Comparison of ENCODE assay signal across 23 cellular contexts in genomic region chr1:40353081-40353480, GRCh38. TPM values are rescaled to one million over a fixed set of nuclear protein-coding genes. Genes with fewer than 3 reads are reported as not detected.
A peak's percentile ranks its signal among the peaks of the same experiment; 100 is the strongest.
DNase-seq lines count a peak whose midpoint lies in the region; ATAC-seq, FAIRE-seq and TF ChIP-seq lines count a peak whose summit lies in the region.
"Had no signal": no experiment of that assay in that cellular context is flagged by ENCODE, and none has a peak within 500 bp of the region (broad histone marks: within the 10 kb centered on the region; RNA-seq: fewer than 3 reads in every experiment).

No MANE protein-coding gene starts in this region.

- TF ChIP-seq EP300 in HepG2 (IDR thresholded peaks at IDR 0.05; ENCODE audit: low read depth in 2 of 2, low read length in 2 of 2) (no peak), HepG2 (CRISPR knock-in tag; IDR thresholded peaks at IDR 0.05; ENCODE audit: borderline replicate concordance) (no peak)

- no peaks in the 10 kb centered on the region for H3K4me1 ChIP-seq in GM23338 (ENCODE audit: insufficient read depth)
- no peaks in the 10 kb centered on the region for H3K4me1 ChIP-seq in PC-9 (replicated peaks; ENCODE audit: insufficient read depth)
- H3K4me1 ChIP-seq in HepG2 (ENCODE audit: insufficient read depth, low read length) = no peaks in the 10 kb centered on the region
- H3K4me1 ChIP-seq: A549, BLaER1 had no signal

- ATAC-seq in GM23338 = no peak
- ATAC-seq in HepG2 = no peak
- ATAC-seq in stimulated activated effector memory CD8-positive, alpha-beta T cell treated with anti-CD3 and anti-CD28 coated beads, Interleukin-12 subunit alpha, Interleukin-12 subunit beta, amount 100 ng/mL, for 72 hours = no peak
- no peak for ATAC-seq in activated naive CD8-positive, alpha-beta T cell treated with anti-CD3 and anti-CD28 coated beads, Interleukin-2, amount 50 U/mL, for 24 hours
- ATAC-seq: A549 had no signal

- H3K27ac Mint-ChIP-seq in GM23338 = no peak overlapping the region
- peak overlapping the region; percentile 20 for H3K27ac Mint-ChIP-seq in stimulated activated effector memory CD8-positive, alpha-beta T cell treated with anti-CD3 and anti-CD28 coated beads, Interleukin-12 subunit alpha, Interleukin-12 subunit beta, amount 100 ng/mL, for 72 hours
- H3K27ac Mint-ChIP-seq in mesothelial cell of epicardium = no peak overlapping the region
- no peak overlapping the region for H3K27ac Mint-ChIP-seq in activated naive CD8-positive, alpha-beta T cell treated with anti-CD3 and anti-CD28 coated beads, Interleukin-2, amount 50 U/mL, for 24 hours
- H3K27ac Mint-ChIP-seq in HFFc6 = no peak overlapping the region

- H3K4me2 ChIP-seq in GM23338 (no peak overlapping the region), PC-9 (no peak overlapping the region), HepG2 (ENCODE audit: low read depth, low read length) (no peak overlapping the region)
- H3K4me2 ChIP-seq: A549, BLaER1 had no signal

- H3K36me3 Mint-ChIP-seq in GM23338 (ENCODE audit: low read depth) (no peaks in the 10 kb centered on the region), mesothelial cell of epicardium (no peaks in the 10 kb centered on the region), HFFc6 (ENCODE audit: low read depth) (no peaks in the 10 kb centered on the region)
- no peaks in the 10 kb centered on the region for H3K36me3 Mint-ChIP-seq in stimulated activated effector memory CD8-positive, alpha-beta T cell treated with anti-CD3 and anti-CD28 coated beads, Interleukin-12 subunit alpha, Interleukin-12 subunit beta, amount 100 ng/mL, for 72 hours
- H3K36me3 Mint-ChIP-seq in activated naive CD8-positive, alpha-beta T cell treated with anti-CD3 and anti-CD28 coated beads, Interleukin-2, amount 50 U/mL, for 24 hours (ENCODE audit: low read depth) = no peaks in the 10 kb centered on the region
- H3K36me3 Mint-ChIP-seq: CD8-positive, alpha-beta memory T cell had no signal

- in situ Hi-C loops in HepG2 (cut with HindIII; ENCODE audit: extremely low pct_ligation_motif_present, low pct_unique_long_range_greater_than_20kb) = no loop called here

- BruUV-seq in PC-9 (replicated peaks; lab: Mats Ljungman, UMichigan) (no TSS peak), HepG2 (replicated peaks; lab: Mats Ljungman, UMichigan) (no TSS peak)

- H3K9me3 Mint-ChIP-seq in GM23338 (peaks cover 14% of the 10 kb centered on the region; the same call in 2 of the 3 replicates), mesothelial cell of epicardium (peaks cover 13% of the 10 kb centered on the region), HFFc6 (peaks cover 16% of the 10 kb centered on the region)
- no peaks in the 10 kb centered on the region for H3K9me3 Mint-ChIP-seq in stimulated activated effector memory CD8-positive, alpha-beta T cell treated with anti-CD3 and anti-CD28 coated beads, Interleukin-12 subunit alpha, Interleukin-12 subunit beta, amount 100 ng/mL, for 72 hours
- H3K9me3 Mint-ChIP-seq in activated naive CD8-positive, alpha-beta T cell treated with anti-CD3 and anti-CD28 coated beads, Interleukin-2, amount 50 U/mL, for 24 hours = peaks cover 4% of the 10 kb centered on the region
- H3K9me3 Mint-ChIP-seq: CD8-positive, alpha-beta memory T cell had no signal

- peaks cover 5% of the 10 kb centered on the region for H3K27me3 Mint-ChIP-seq in GM23338 (ENCODE audit: insufficient read depth, low read depth, poor library complexity)
- peaks cover 5% of the 10 kb centered on the region for H3K27me3 Mint-ChIP-seq in mesothelial cell of epicardium (ENCODE audit: low read depth)
- H3K27me3 Mint-ChIP-seq in activated naive CD8-positive, alpha-beta T cell treated with anti-CD3 and anti-CD28 coated beads, Interleukin-2, amount 50 U/mL, for 24 hours = no peaks in the 10 kb centered on the region
- H3K27me3 Mint-ChIP-seq in HFFc6 (ENCODE audit: insufficient read depth) = peaks cover 15% of the 10 kb centered on the region
- H3K27me3 Mint-ChIP-seq: CD8-positive, alpha-beta memory T cell had no signal

- H3K4me1 Mint-ChIP-seq in GM23338 (no peaks in the 10 kb centered on the region), mesothelial cell of epicardium (no peaks in the 10 kb centered on the region), HFFc6 (ENCODE audit: low read depth) (no peaks in the 10 kb centered on the region; the same call in 1 of the 2 replicates)
- no peaks in the 10 kb centered on the region for H3K4me1 Mint-ChIP-seq in stimulated activated effector memory CD8-positive, alpha-beta T cell treated with anti-CD3 and anti-CD28 coated beads, Interleukin-12 subunit alpha, Interleukin-12 subunit beta, amount 100 ng/mL, for 72 hours
- peaks cover 4% of the 10 kb centered on the region for H3K4me1 Mint-ChIP-seq in activated naive CD8-positive, alpha-beta T cell treated with anti-CD3 and anti-CD28 coated beads, Interleukin-2, amount 50 U/mL, for 24 hours
- H3K4me1 Mint-ChIP-seq: CD8-positive, alpha-beta memory T cell had no signal

- FAIRE-seq in HepG2 (lab: Jason Lieb, UNC) = no peak
- FAIRE-seq: A549, GM12878 had no signal

- WGBS in HepG2 (ENCODE audit: low lambda C conversion rate) = 69% methylated on average over 3 of the region's 3 CpGs

- H3K9me3 ChIP-seq in PC-9 (ENCODE audit: insufficient read depth, low read depth) = no peaks in the 10 kb centered on the region; the same call in none of the 2 replicates
- peaks cover 7% of the 10 kb centered on the region for H3K9me3 ChIP-seq in HepG2 (ENCODE audit: low read length)

- CTCF ChIA-PET in PC-9 (lab: Charles Lee) = no interaction called here
- CTCF ChIA-PET in HepG2 (lab: Yijun Ruan, JAX; ENCODE audit: low intra/inter-chr PET ratio, low total read pairs) = no interaction called here

- H3K4me3 ChIP-seq in GM23338 = no peak overlapping the region
- H3K4me3 ChIP-seq in PC-9 = no peak overlapping the region
- H3K4me3 ChIP-seq in HepG2 (replicated peaks in 1 of 3; ENCODE audit: insufficient read depth in 1 of 3, low read depth in 2 of 3, low read length in 3 of 3) = no peak overlapping the region
- H3K4me3 ChIP-seq: A549, BLaER1, GM12878 had no signal

- TF ChIP-seq RAD21 in HepG2 (CRISPR knock-in tag; IDR thresholded peaks at IDR 0.05) = no peak

- H4K20me1 ChIP-seq in GM23338 (replicated peaks; ENCODE audit: insufficient read depth) (no peaks in the 10 kb centered on the region), PC-9 (ENCODE audit: insufficient read depth) (no peaks in the 10 kb centered on the region), HepG2 (ENCODE audit: insufficient read depth, low read length) (no peaks in the 10 kb centered on the region)
- H4K20me1 ChIP-seq: BLaER1 had no signal

- no peaks in the 10 kb centered on the region; the same call in 1 of the 2 replicates for H3K9me2 ChIP-seq in GM23338 (ENCODE audit: insufficient read depth)
- H3K9me2 ChIP-seq in PC-9 (ENCODE audit: insufficient read depth) = no peaks in the 10 kb centered on the region

- TF ChIP-seq POLR2A in HepG2 (IDR thresholded peaks at IDR 0.05; ENCODE audit: insufficient read depth in 1 of 2, low read depth in 2 of 2, low read length in 2 of 2) = no peak

- intact Hi-C loops in PC-9 (cut with micrococcal nuclease; ENCODE audit: unreplicated experiment) (no loop called here), HepG2 (cut with micrococcal nuclease; ENCODE audit: unreplicated experiment) (no loop called here)

- POLR2A ChIA-PET in PC-9 (lab: Charles Lee; ENCODE audit: unreplicated experiment) (no interaction called here), HepG2 (lab: Yijun Ruan, JAX) (no interaction called here)

- no peaks in the 10 kb centered on the region for H3K27me3 ChIP-seq in GM23338 (ENCODE audit: insufficient read depth)
- no peaks in the 10 kb centered on the region for H3K27me3 ChIP-seq in PC-9 (ENCODE audit: insufficient read depth, low read depth)
- H3K27me3 ChIP-seq in HepG2 (ENCODE audit: control insufficient read depth in 1 of 2, insufficient read depth in 2 of 2, low read length in 2 of 2) = no peaks in the 10 kb centered on the region; a peak in 1 of 5 replicates
- H3K27me3 ChIP-seq: BLaER1 had no signal

- H3K36me3 ChIP-seq in GM23338 (ENCODE audit: insufficient read depth) (no peaks in the 10 kb centered on the region), PC-9 (ENCODE audit: low read depth) (no peaks in the 10 kb centered on the region), HepG2 (replicated peaks in 1 of 2; ENCODE audit: control insufficient read depth in 1 of 2, insufficient read depth in 2 of 2, low read length in 2 of 2) (no peaks in the 10 kb centered on the region)
- H3K36me3 ChIP-seq: BLaER1 had no signal

- no peak for TF ChIP-seq CTCF in GM23338 (conservative IDR thresholded peaks at IDR 0.05; ENCODE audit: low read depth in 2 of 2)
- no peak for TF ChIP-seq CTCF in PC-9 (conservative IDR thresholded peaks at IDR 0.05)
- no peak for TF ChIP-seq CTCF in HepG2 (CRISPR knock-in tag; IDR thresholded peaks at IDR 0.05)
- no peak for TF ChIP-seq CTCF in mesothelial cell of epicardium (IDR thresholded peaks at IDR 0.05; ENCODE audit: unreplicated experiment)
- TF ChIP-seq CTCF in HFFc6 (IDR thresholded peaks at IDR 0.05) = no peak

- H2AFZ ChIP-seq in GM23338 (0 out of 2 replicates have a peak overlapping the region, but pooled peaks have one; percentile 52), PC-9 (peak overlapping the region; percentile 55; the same call in 1 of the 2 replicates), HepG2 (ENCODE audit: low read length) (no peak overlapping the region)

- no peak overlapping the region for H3K9ac ChIP-seq in HepG2 (ENCODE audit: insufficient read depth, low read depth, low read length)
- H3K9ac ChIP-seq: BLaER1 had no signal

- H3K27ac ChIP-seq in GM23338 (ENCODE audit: low read depth) (no peak overlapping the region), PC-9 (no peak overlapping the region), HepG2 (ENCODE audit: extremely low read length, insufficient read depth, low read length) (no peak overlapping the region)
- H3K27ac ChIP-seq: A549, BLaER1 had no signal

- H3K79me2 ChIP-seq in GM23338 (replicated peaks; ENCODE audit: insufficient read depth) (no peaks in the 10 kb centered on the region), PC-9 (ENCODE audit: low read depth) (no peaks in the 10 kb centered on the region), HepG2 (ENCODE audit: insufficient read depth, low read length) (no peaks in the 10 kb centered on the region)

- H3F3A ChIP-seq in GM23338 (replicated peaks; ENCODE audit: low read depth) = no peaks in the 10 kb centered on the region
- H3F3A ChIP-seq in PC-9 (ENCODE audit: insufficient read depth, low read depth) = no peaks in the 10 kb centered on the region

- DNase-seq in GM23338 (ENCODE audit: low spot score) (no peak), PC-9 (no peak), HepG2 (ENCODE audit: low spot score) (no peak), mesothelial cell of epicardium (ENCODE audit: low spot score in 2 of 2, unreplicated experiment in 2 of 2) (no peak), HFFc6 (no peak), NCI-H510A (lab: John Stamatoyannopoulos, UW) (no peak)
- no peak for DNase-seq in stimulated activated effector memory CD8-positive, alpha-beta T cell treated with anti-CD3 and anti-CD28 coated beads, Interleukin-12 subunit alpha, Interleukin-12 subunit beta, amount 100 ng/mL, for 72 hours (ENCODE audit: low spot score in 2 of 2)
- no peak for DNase-seq in activated naive CD8-positive, alpha-beta T cell treated with anti-CD3 and anti-CD28 coated beads, Interleukin-2, amount 50 U/mL, for 24 hours
- DNase-seq: CD8-positive, alpha-beta memory T cell; DMS53; EL; GOT3; MM.1S; NCI-H1092; NCI-H1436 treated with DMSO at 0.1 percent for 48 hours; NCI-H2029; NCI-H2171; NCI-H69; Right ventricle myocardium superior had no signal

- H3K4me3 Mint-ChIP-seq in GM23338 (no peak overlapping the region), mesothelial cell of epicardium (no peak overlapping the region), HFFc6 (no peak overlapping the region)
- H3K4me3 Mint-ChIP-seq in stimulated activated effector memory CD8-positive, alpha-beta T cell treated with anti-CD3 and anti-CD28 coated beads, Interleukin-12 subunit alpha, Interleukin-12 subunit beta, amount 100 ng/mL, for 72 hours = no peak overlapping the region
- no peak overlapping the region for H3K4me3 Mint-ChIP-seq in activated naive CD8-positive, alpha-beta T cell treated with anti-CD3 and anti-CD28 coated beads, Interleukin-2, amount 50 U/mL, for 24 hours
- H3K4me3 Mint-ChIP-seq: CD8-positive, alpha-beta memory T cell had no signal

RNA-seq across cellular contexts. Expression of gene SMAP2, which starts 20.4 kb away (rescaled TPM):
- total RNA-seq in GM23338 (2014; rRNA removed; shearing (Covaris generic)) = 2.5 and 4.8 TPM in 2 replicates
- polyA plus RNA-seq in GM23338 (2016; fragmentation: Nextera tagmentation; extraction: Ambion mirVana) (2.9 and 3.0 TPM in 2 replicates), HepG2 (2011; rRNA removed) (22.3 and 22.5 TPM in 2 replicates)
- total RNA-seq in PC-9 (2021) (12.9 and 19.7 TPM in 2 replicates), HepG2 (2016; rRNA removed; fragmentation: Illumina TruSeq; extraction: Trizol) (19.0 and 21.2 TPM in 2 replicates), mesothelial cell of epicardium (10.9 to 12.4 TPM (median 12.0 TPM) in 3 replicates)
- total RNA-seq in HepG2 (2016; cell fraction: cytosol; rRNA removed; fragmentation: Illumina TruSeq; extraction: Trizol; ENCODE audit: low read depth) = 3.7 and 4.1 TPM in 2 replicates
- total RNA-seq in HepG2 (2016; cell fraction: insoluble cytoplasmic fraction; rRNA removed; fragmentation: Illumina TruSeq; extraction: Trizol) = 17.0 and 17.7 TPM in 2 replicates
- 9.4 and 9.9 TPM in 2 replicates for total RNA-seq in HepG2 (2016; cell fraction: membrane; rRNA removed; fragmentation: Illumina TruSeq; extraction: Trizol)
- 12.5 and 12.6 TPM in 2 replicates for total RNA-seq in HepG2 (2016; cell fraction: nucleus; rRNA removed; fragmentation: Illumina TruSeq; extraction: Trizol)
- 19.5 and 21.2 TPM in 2 replicates for polyA plus RNA-seq in HepG2 (2011; cell fraction: cytosol; rRNA removed)
- polyA plus RNA-seq in HepG2 (2011; cell fraction: nucleus; rRNA removed) = 14.7 and 15.6 TPM in 2 replicates
- 22.4 and 36.2 TPM in 2 replicates for polyA plus RNA-seq in HepG2 (2012)
- polyA plus RNA-seq in HepG2 (2016; cell fraction: cytosol; fragmentation: Illumina TruSeq; extraction: Trizol; ENCODE audit: low read depth) = 2.5 and 2.8 TPM in 2 replicates
- 24.0 and 32.1 TPM in 2 replicates for polyA plus RNA-seq in HepG2 (2016; cell fraction: insoluble cytoplasmic fraction; fragmentation: Illumina TruSeq; extraction: Trizol; ENCODE audit: low read depth)
- polyA plus RNA-seq in HepG2 (2016; cell fraction: membrane; fragmentation: Illumina TruSeq; extraction: Trizol; ENCODE audit: low read depth) = 10.0 and 10.2 TPM in 2 replicates
- 29.2 and 32.0 TPM in 2 replicates for polyA plus RNA-seq in HepG2 (2016; cell fraction: nucleus; fragmentation: Illumina TruSeq; extraction: Trizol; ENCODE audit: insufficient read depth, low read depth)
- polyA minus RNA-seq in HepG2 (2011; rRNA and poly(A)+ RNA removed; ENCODE audit: low replicate concordance) = 14.4 and 37.7 TPM in 2 replicates
- 14.2 and 14.6 TPM in 2 replicates for polyA minus RNA-seq in HepG2 (2011; cell fraction: cytosol; rRNA and poly(A)+ RNA removed)
- polyA minus RNA-seq in HepG2 (2011; cell fraction: nucleus; rRNA and poly(A)+ RNA removed) = 12.0 and 16.8 TPM in 2 replicates
- total RNA-seq in HFFc6 (2021; fragmentation: NEBNext Ultra II Directional; extraction: Animal tissue kit (Norgen Biotek cat#: 25700)) = 10 to 100 TPM; 27.7 to 37.5 (median 32.7) TPM

RNA-seq across cellular contexts. Expression of gene COL9A2, which starts 36.0 kb away (rescaled TPM):
- total RNA-seq in GM23338 (2014; rRNA removed; shearing (Covaris generic)) = 2.8 and 9.1 TPM in 2 replicates
- polyA plus RNA-seq in GM23338 (2016; fragmentation: Nextera tagmentation; extraction: Ambion mirVana) (1.7 and 2.6 TPM in 2 replicates), HepG2 (2011; rRNA removed) (20.2 and 34.7 TPM in 2 replicates)
- total RNA-seq in PC-9 (2021) (9.3 and 13.5 TPM in 2 replicates), HepG2 (2016; rRNA removed; fragmentation: Illumina TruSeq; extraction: Trizol) (8.9 and 26.9 TPM in 2 replicates), mesothelial cell of epicardium (45.8 to 50.3 TPM (median 49.9 TPM) in 3 replicates)
- 2.3 and 2.9 TPM in 2 replicates for total RNA-seq in HepG2 (2016; cell fraction: cytosol; rRNA removed; fragmentation: Illumina TruSeq; extraction: Trizol; ENCODE audit: low read depth)
- 7.8 and 29.7 TPM in 2 replicates for total RNA-seq in HepG2 (2016; cell fraction: insoluble cytoplasmic fraction; rRNA removed; fragmentation: Illumina TruSeq; extraction: Trizol)
- 3.7 and 5.8 TPM in 2 replicates for total RNA-seq in HepG2 (2016; cell fraction: membrane; rRNA removed; fragmentation: Illumina TruSeq; extraction: Trizol)
- total RNA-seq in HepG2 (2016; cell fraction: nucleus; rRNA removed; fragmentation: Illumina TruSeq; extraction: Trizol) = 32.5 and 35.4 TPM in 2 replicates
- polyA plus RNA-seq in HepG2 (2011; cell fraction: cytosol; rRNA removed) = 8.9 and 11.2 TPM in 2 replicates
- 329 and 347 TPM in 2 replicates for polyA plus RNA-seq in HepG2 (2011; cell fraction: nucleus; rRNA removed)
- polyA plus RNA-seq in HepG2 (2012) = 21.5 and 31.3 TPM in 2 replicates
- polyA plus RNA-seq in HepG2 (2016; cell fraction: cytosol; fragmentation: Illumina TruSeq; extraction: Trizol; ENCODE audit: low read depth) = 1.7 TPM in 2 replicates
- polyA plus RNA-seq in HepG2 (2016; cell fraction: insoluble cytoplasmic fraction; fragmentation: Illumina TruSeq; extraction: Trizol; ENCODE audit: low read depth) = 7.6 TPM in 2 replicates
- 3.5 and 4.0 TPM in 2 replicates for polyA plus RNA-seq in HepG2 (2016; cell fraction: membrane; fragmentation: Illumina TruSeq; extraction: Trizol; ENCODE audit: low read depth)
- polyA plus RNA-seq in HepG2 (2016; cell fraction: nucleus; fragmentation: Illumina TruSeq; extraction: Trizol; ENCODE audit: insufficient read depth, low read depth) = 108 and 112 TPM in 2 replicates
- polyA minus RNA-seq in HepG2 (2011; rRNA and poly(A)+ RNA removed; ENCODE audit: low replicate concordance) = 7.9 TPM in 1 of 2 replicates, not detected in the other
- 4.2 and 6.3 TPM in 2 replicates for polyA minus RNA-seq in HepG2 (2011; cell fraction: cytosol; rRNA and poly(A)+ RNA removed)
- 18.2 and 21.9 TPM in 2 replicates for polyA minus RNA-seq in HepG2 (2011; cell fraction: nucleus; rRNA and poly(A)+ RNA removed)
- total RNA-seq in HFFc6 (2021; fragmentation: NEBNext Ultra II Directional; extraction: Animal tissue kit (Norgen Biotek cat#: 25700)) = under 1 TPM; 0.07 to 0.48 (median 0.32) TPM
- total RNA-seq: LHCN-M2 had no signal
